Comparison of ENCODE assay signal across 8 cellular contexts in genomic region chr12:45244561-45245348, GRCh38. TPM values are rescaled to one million over a fixed set of nuclear protein-coding genes. Genes with fewer than 3 reads are reported as not detected.
DNase-seq lines count a peak whose midpoint lies in the region; ATAC-seq and TF ChIP-seq lines count a peak whose summit lies in the region.

No MANE protein-coding gene starts in this region.

- no peaks in the 10 kb centered on the region; the same call in 1 of the 2 replicates for H3K79me2 ChIP-seq in KMS-11 (ENCODE audit: insufficient read depth, low read depth)

- H3K27me3 Mint-ChIP-seq in CD4-positive, alpha-beta memory T cell, result no peaks in the 10 kb centered on the region

- H4K20me1 ChIP-seq in KMS-11 (ENCODE audit: insufficient read depth), result no peaks in the 10 kb centered on the region

- no peak overlapping the region for H2AFZ ChIP-seq in KMS-11 (ENCODE audit: low read depth)

- peaks cover 22% of the 10 kb centered on the region for H3K4me1 ChIP-seq in CD4-positive, alpha-beta memory T cell (ENCODE audit: insufficient read depth, low read length)
- H3K4me1 ChIP-seq in KMS-11 (ENCODE audit: low read depth, poor library complexity, severe bottlenecking) (peaks cover 38% of the 10 kb centered on the region), thyroid gland (no peaks in the 10 kb centered on the region)

- TF ChIP-seq CTCF in KMS-11 (conservative IDR thresholded peaks at IDR 0.05; ENCODE audit: low read depth, low read length), result no peak
- TF ChIP-seq CTCF in thyroid gland (IDR thresholded peaks at IDR 0.05), result no peak

- H3K9ac ChIP-seq in KMS-11, result no peak overlapping the region

- ATAC-seq in GM21423 (IDR thresholded peaks at IDR 0.05; ENCODE audit: unreplicated experiment), result peak; percentile 87
- peak; percentile 63 to 74 for ATAC-seq in left cardiac atrium

- H3K27ac Mint-ChIP-seq in CD4-positive, alpha-beta memory T cell, result peak overlapping the region in 6 of 7 donors; percentile 30 to 87 (median 66)

- H3K4me2 ChIP-seq in KMS-11, result peak overlapping the region; percentile 58

- no peaks in the 10 kb centered on the region for H3K36me3 ChIP-seq in CD4-positive, alpha-beta memory T cell (ENCODE audit: insufficient read depth, low read length)
- H3K36me3 ChIP-seq in KMS-11 (ENCODE audit: insufficient read depth) (no peaks in the 10 kb centered on the region), thyroid gland (no peaks in the 10 kb centered on the region)

- intact Hi-C loops in CD4-positive, alpha-beta memory T cell (cut with micrococcal nuclease), result no loop called here
- intact Hi-C loops in left cardiac atrium (cut with DNase I), result no loop called here
- intact Hi-C loops in thyroid gland (cut with DNase I), result no loop called here

- CTCF ChIA-PET in CD4-positive, alpha-beta memory T cell (lab: Charles Lee; ENCODE audit: partially characterized antibody), result no interaction called here

- WGBS in thyroid gland, 2 donors, result 81 to 84% methylated on average over 9 of the region's 9 CpGs

- DNase-seq in CD4-positive, alpha-beta memory T cell, result peak in 3 of 5 donors; percentile 13 to 22 (median 20)
- DNase-seq in left cardiac atrium (no peak), cerebellar cortex (ENCODE audit: low spot score) (no peak), NCI-H1048 (lab: John Stamatoyannopoulos, UW) (no peak), occipital lobe (lab: John Stamatoyannopoulos, UW) (no peak), thyroid gland (no peak)

- peaks cover 0 to 2% (median 0%) of the 10 kb centered on the region in 8 donors for H3K9me3 Mint-ChIP-seq in CD4-positive, alpha-beta memory T cell

- peaks cover 7 to 20% of the 10 kb centered on the region in 2 donors for H3K36me3 Mint-ChIP-seq in CD4-positive, alpha-beta memory T cell

- peak overlapping the region; percentile 54 to 84 (median 72) for H3K4me3 Mint-ChIP-seq in CD4-positive, alpha-beta memory T cell

- no peaks in the 10 kb centered on the region for H3K27me3 ChIP-seq in CD4-positive, alpha-beta memory T cell (ENCODE audit: insufficient read depth, low read length)
- no peaks in the 10 kb centered on the region for H3K27me3 ChIP-seq in KMS-11 (ENCODE audit: insufficient read depth, low read depth)
- no peaks in the 10 kb centered on the region for H3K27me3 ChIP-seq in thyroid gland

- no peak for TF ChIP-seq POLR2A in thyroid gland (IDR thresholded peaks at IDR 0.05)

- peaks cover 29 to 67% (median 48%) of the 10 kb centered on the region in 4 donors for H3K4me1 Mint-ChIP-seq in CD4-positive, alpha-beta memory T cell

- POLR2A ChIA-PET in CD4-positive, alpha-beta memory T cell (lab: Charles Lee; ENCODE audit: partially characterized antibody), result no interaction called here

- no peaks in the 10 kb centered on the region for H3K9me3 ChIP-seq in CD4-positive, alpha-beta memory T cell (ENCODE audit: control insufficient read depth in 1 of 2, low read length in 2 of 2)
- no peaks in the 10 kb centered on the region for H3K9me3 ChIP-seq in thyroid gland

- peak overlapping the region; percentile 2 for H3K27ac ChIP-seq in CD4-positive, alpha-beta memory T cell (ENCODE audit: low read depth, low read length)
- H3K27ac ChIP-seq in KMS-11 (peak overlapping the region; percentile 17; the same call in 1 of the 2 replicates), thyroid gland (no peak overlapping the region)

- H3K4me3 ChIP-seq in CD4-positive, alpha-beta memory T cell (ENCODE audit: low read length in 2 of 2), result peak overlapping the region in 1 of 2 donors; percentile 42
- no peak overlapping the region for H3K4me3 ChIP-seq in KMS-11 (IDR thresholded peaks at IDR 0.05; ENCODE audit: insufficient read depth, low read depth, low read length)
- H3K4me3 ChIP-seq in thyroid gland (replicated peaks in 1 of 3), result no peak overlapping the region

RNA-seq across cellular contexts. Expression of gene ANO6, which starts 28.9 kb away (rescaled TPM):
- 10 to 100 TPM; 29.5 to 32.6 TPM for total RNA-seq in CD4-positive, alpha-beta memory T cell
- polyA plus RNA-seq in CD4-positive, alpha-beta memory T cell, result 10 to 100 TPM; 25.3 to 36.5 TPM
- total RNA-seq in left cardiac atrium (10 to 100 TPM; 47.2 to 48.9 TPM), occipital lobe (15.3 TPM), thyroid gland (10 to 100 TPM; 37.3 to 61.1 (median 48.1) TPM)

Comparison
In these comparisons a context has a peak if more than half of its experiments do, and no peak if none do; other contexts are left out.
1. DNase-seq: peak in CD4-positive, alpha-beta memory T cell (3 of 5); none in left cardiac atrium (single experiment), cerebellar cortex (single experiment), NCI-H1048 (single experiment), occipital lobe (single experiment) and thyroid gland (0 of 2).
2. H3K27ac ChIP-seq: peak in CD4-positive, alpha-beta memory T cell (single experiment) and KMS-11 (single experiment); none in thyroid gland (0 of 3).